Comparison of ENCODE assay signal across 9 cellular contexts in genomic region chr11:108224908-108225786, GRCh38. TPM values are rescaled to one million over a fixed set of nuclear protein-coding genes. Genes with fewer than 3 reads are reported as not detected.
DNase-seq lines count a peak whose midpoint lies in the region; ATAC-seq and TF ChIP-seq lines count a peak whose summit lies in the region.
"Had no signal": no experiment of that assay in that cellular context is flagged by ENCODE, and none has a peak within 500 bp of the region (broad histone marks: within the 10 kb centered on the region; RNA-seq: fewer than 3 reads in every experiment).

No MANE protein-coding gene starts in this region.

- TF ChIP-seq CTCF in CD14-positive monocyte (IDR thresholded peaks at IDR 0.05) (no peak), KMS-11 (conservative IDR thresholded peaks at IDR 0.05; ENCODE audit: low read depth, low read length) (no peak)

- intact Hi-C loops in CD14-positive monocyte (cut with micrococcal nuclease), result loop anchor here (5.0 to 10.0 kb wide), 4 partner anchors 100 to 270 kb away; partner anchors contain the start of genes ACAT1 (in 2 of the 2), C11orf65 (in 1 of the 2) and POGLUT3 (in 1 of the 2)

- H3K9me3 ChIP-seq in muscle layer of colon (ENCODE audit: low read length), result no peaks in the 10 kb centered on the region

- H3K4me3 ChIP-seq in KMS-11 (IDR thresholded peaks at IDR 0.05; ENCODE audit: insufficient read depth, low read depth, low read length), result no peak overlapping the region
- no peak overlapping the region for H3K4me3 ChIP-seq in muscle layer of colon (ENCODE audit: low read depth in 1 of 2, low read length in 2 of 2)
- H3K4me3 ChIP-seq: lung had no signal

- H3K27me3 Mint-ChIP-seq in CD14-positive monocyte (ENCODE audit: low read depth in 3 of 3), result peaks cover 0 to 2% (median 1%) of the 10 kb centered on the region in 3 donors
- no peaks in the 10 kb centered on the region for H3K27me3 Mint-ChIP-seq in activated naive CD8-positive, alpha-beta T cell treated with anti-CD3 and anti-CD28 coated beads for 36 hours

- DNase-seq in CD14-positive monocyte (ENCODE audit: low spot score), result no peak
- peak; percentile 33 for DNase-seq in activated naive CD8-positive, alpha-beta T cell treated with anti-CD3 and anti-CD28 coated beads for 36 hours
- DNase-seq in AG20443 (ENCODE audit: low spot score), result no peak
- DNase-seq in NCI-H1694 (lab: John Stamatoyannopoulos, UW), result no peak

- no peaks in the 10 kb centered on the region for H4K20me1 ChIP-seq in KMS-11 (ENCODE audit: insufficient read depth)

- no peaks in the 10 kb centered on the region for H3K36me3 ChIP-seq in KMS-11 (ENCODE audit: insufficient read depth)
- H3K36me3 ChIP-seq in muscle layer of colon (ENCODE audit: insufficient read depth, low read length), result peaks cover 19% of the 10 kb centered on the region

- no peak overlapping the region for H2AFZ ChIP-seq in KMS-11 (ENCODE audit: low read depth)

- H3K4me2 ChIP-seq in KMS-11, result peak overlapping the region; percentile 92

- peaks cover 27% of the 10 kb centered on the region for H3K4me1 Mint-ChIP-seq in CD14-positive monocyte
- peaks cover 43% of the 10 kb centered on the region for H3K4me1 Mint-ChIP-seq in activated naive CD8-positive, alpha-beta T cell treated with anti-CD3 and anti-CD28 coated beads for 36 hours

- ATAC-seq in HG02571 (IDR thresholded peaks at IDR 0.05; ENCODE audit: unreplicated experiment), result no peak
- ATAC-seq in GM18867 (IDR thresholded peaks at IDR 0.05; ENCODE audit: unreplicated experiment), result no peak

- no peak overlapping the region for H3K4me3 Mint-ChIP-seq in CD14-positive monocyte
- H3K4me3 Mint-ChIP-seq in activated naive CD8-positive, alpha-beta T cell treated with anti-CD3 and anti-CD28 coated beads for 36 hours, result no peak overlapping the region

- H3K27me3 ChIP-seq in KMS-11 (ENCODE audit: insufficient read depth, low read depth) (no peaks in the 10 kb centered on the region), muscle layer of colon (ENCODE audit: control insufficient read depth in 1 of 2, insufficient read depth in 2 of 2, low read length in 2 of 2) (no peaks in the 10 kb centered on the region)

- peaks cover 27% of the 10 kb centered on the region for H3K4me1 ChIP-seq in KMS-11 (ENCODE audit: low read depth, poor library complexity, severe bottlenecking)
- peaks cover 33% of the 10 kb centered on the region for H3K4me1 ChIP-seq in muscle layer of colon (ENCODE audit: insufficient read depth, low read length)

- H3K79me2 ChIP-seq in KMS-11 (ENCODE audit: insufficient read depth, low read depth), result peaks cover 55% of the 10 kb centered on the region

- no peaks in the 10 kb centered on the region for H3K9me3 Mint-ChIP-seq in CD14-positive monocyte
- no peaks in the 10 kb centered on the region for H3K9me3 Mint-ChIP-seq in activated naive CD8-positive, alpha-beta T cell treated with anti-CD3 and anti-CD28 coated beads for 36 hours

- H3K27ac ChIP-seq in KMS-11, result no peak overlapping the region
- peak overlapping the region; percentile 7 for H3K27ac ChIP-seq in muscle layer of colon (ENCODE audit: low read depth, low read length)

- H3K36me3 Mint-ChIP-seq in CD14-positive monocyte, result peaks cover 34 to 41% of the 10 kb centered on the region in 2 donors
- H3K36me3 Mint-ChIP-seq in activated naive CD8-positive, alpha-beta T cell treated with anti-CD3 and anti-CD28 coated beads for 36 hours, result peaks cover 46% of the 10 kb centered on the region

- H3K27ac Mint-ChIP-seq in CD14-positive monocyte, result peak overlapping the region in 4 of 7 donors; percentile 92 to 95 (median 94)
- no peak overlapping the region for H3K27ac Mint-ChIP-seq in activated naive CD8-positive, alpha-beta T cell treated with anti-CD3 and anti-CD28 coated beads for 36 hours

- H3K9ac ChIP-seq in KMS-11, result no peak overlapping the region
- no peak overlapping the region for H3K9ac ChIP-seq in muscle layer of colon (ENCODE audit: low read length)

RNA-seq across cellular contexts. Expression of gene ATM, which starts 2.3 kb away (rescaled TPM):
- polyA plus RNA-seq in CD14-positive monocyte, result 10 to 100 TPM; 13.2 to 21.4 TPM
- 10 to 100 TPM; 65.6 to 65.7 TPM for total RNA-seq in activated naive CD8-positive, alpha-beta T cell treated with anti-CD3 and anti-CD28 coated beads for 36 hours

RNA-seq across cellular contexts. Expression of gene NPAT, which starts 2.7 kb away (rescaled TPM):
- 1 to 10 TPM; 4.1 to 5.0 TPM for polyA plus RNA-seq in CD14-positive monocyte
- 10 to 100 TPM; 40.4 to 42.5 TPM for total RNA-seq in activated naive CD8-positive, alpha-beta T cell treated with anti-CD3 and anti-CD28 coated beads for 36 hours
